Comparison of ENCODE assay signal across 25 cellular contexts in genomic region chr10:132131581-132132250, GRCh38. TPM values are rescaled to one million over a fixed set of nuclear protein-coding genes. Genes with fewer than 3 reads are reported as not detected.
DNase-seq lines count a peak whose midpoint lies in the region; ATAC-seq and TF ChIP-seq lines count a peak whose summit lies in the region.
"Had no signal": no experiment of that assay in that cellular context is flagged by ENCODE, and none has a peak within 500 bp of the region (broad histone marks: within the 10 kb centered on the region; RNA-seq: fewer than 3 reads in every experiment).

No MANE protein-coding gene starts in this region.

- H3K27ac ChIP-seq in right atrium auricular region, result no peak overlapping the region
- no peak overlapping the region for H3K27ac ChIP-seq in neural cell (ENCODE audit: low read length)
- H3K27ac ChIP-seq in aorta (ENCODE audit: low read depth in 1 of 2, low read length in 2 of 2), result no peak overlapping the region
- H3K27ac ChIP-seq: coronary artery, esophagus squamous epithelium, gastroesophageal sphincter, neutrophil had no signal

- no peak for ATAC-seq in Right ventricle myocardium inferior
- ATAC-seq in left ventricle myocardium superior, result no peak
- no peak for ATAC-seq in aorta (ENCODE audit: low FRiP score)
- no peak for ATAC-seq in sciatic nerve
- ATAC-seq in HG03460 (IDR thresholded peaks at IDR 0.05; ENCODE audit: unreplicated experiment), result no peak
- ATAC-seq: activated CD8-positive, alpha-beta memory T cell treated with anti-CD3 and anti-CD28 coated beads, Interleukin-2, amount 10 ng/mL, durations not matched to agents 7 days and 5 days; gastroesophageal sphincter had no signal

- no peak overlapping the region for H3K4me3 ChIP-seq in right atrium auricular region
- no peak overlapping the region for H3K4me3 ChIP-seq in neural cell (ENCODE audit: low read length)
- H3K4me3 ChIP-seq in aorta (ENCODE audit: low read length in 2 of 2), result no peak overlapping the region
- H3K4me3 ChIP-seq: coronary artery, esophagus squamous epithelium, gastroesophageal sphincter, HAP-1 had no signal

- H3K4me1 ChIP-seq in right atrium auricular region (no peaks in the 10 kb centered on the region), aorta (ENCODE audit: control insufficient read depth in 1 of 2, insufficient read depth in 2 of 2, low read length in 2 of 2) (no peaks in the 10 kb centered on the region)
- H3K4me1 ChIP-seq: esophagus squamous epithelium, gastroesophageal sphincter, HAP-1 had no signal

- H3K4me2 ChIP-seq in neural cell (ENCODE audit: low read length), result no peak overlapping the region

- no peak overlapping the region for H2AFZ ChIP-seq in neural cell (ENCODE audit: low read depth, low read length)

- no peaks in the 10 kb centered on the region for H3K79me2 ChIP-seq in neural cell (replicated peaks; ENCODE audit: insufficient read depth, low read length)

- no peak for TF ChIP-seq RAD21 in neural cell (conservative IDR thresholded peaks at IDR 0.05)

- no peaks in the 10 kb centered on the region for H4K20me1 ChIP-seq in neural cell (ENCODE audit: insufficient read depth)

- TF ChIP-seq EP300 in neural cell (conservative IDR thresholded peaks at IDR 0.05; ENCODE audit: poor library complexity, severe bottlenecking), result no peak

- TF ChIP-seq CTCF in right atrium auricular region (IDR thresholded peaks at IDR 0.05) (no peak), neural cell (IDR thresholded peaks at IDR 0.05; ENCODE audit: poor library complexity, severe bottlenecking) (no peak)

- H3K36me3 ChIP-seq in right atrium auricular region (no peaks in the 10 kb centered on the region), neural cell (ENCODE audit: insufficient read depth, low read length) (no peaks in the 10 kb centered on the region), aorta (ENCODE audit: control insufficient read depth in 1 of 2, insufficient read depth in 2 of 2, low read length in 1 of 2) (no peaks in the 10 kb centered on the region)
- H3K36me3 ChIP-seq: esophagus squamous epithelium, HAP-1, neutrophil had no signal

- no peaks in the 10 kb centered on the region for H3K9me2 ChIP-seq in neural cell (ENCODE audit: insufficient read depth, low read length)

- 76 to 82% methylated on average over 17 of the region's 17 CpGs for whole genome bisulfite sequencing in aorta, 2 donors

- peak; percentile 42 for DNase-seq in Right ventricle myocardium inferior (ENCODE audit: missing footprints)
- no peak for DNase-seq in right atrium auricular region (ENCODE audit: low spot score)
- DNase-seq in left ventricle myocardium superior, result peak; percentile 20
- peak; percentile 30 to 46 for DNase-seq in aorta
- DNase-seq in sciatic nerve (ENCODE audit: low spot score), result no peak
- DNase-seq in NCI-H226, result no peak
- DNase-seq: ACHN; activated CD4-positive, alpha-beta T cell treated with anti-CD3 and anti-CD28 coated beads for 48 hours; activated CD8-positive, alpha-beta memory T cell treated with anti-CD3 and anti-CD28 coated beads, Interleukin-2, amount 10 ng/mL, durations not matched to agents 7 days and 5 days; CD4-positive, CD25-positive, alpha-beta regulatory T cell; DMS 273 treated with DMSO at 0.1 percent for 48 hours; endodermal cell; esophagus squamous epithelium; GDM1; kidney glomerular epithelial cell; NCI-H1417; NK-92 treated with Interleukin-12 subunit alpha and Interleukin-12 subunit beta, amount 100 ng/mL, for 24 hours; stimulated activated CD4-positive, alpha-beta T cell treated with anti-CD3 and anti-CD28 coated beads, Interleukin-4, amount 100 ng/mL, for 4 hours; trophoblast cell had no signal

- peak overlapping the region; percentile 26 for H3K9ac ChIP-seq in neural cell (ENCODE audit: low read length)

- intact Hi-C loops in Right ventricle myocardium inferior (cut with DNase I), result no loop called here
- intact Hi-C loops in left ventricle myocardium superior (cut with micrococcal nuclease), result no loop called here
- intact Hi-C loops in aorta (cut with DNase I), result no loop called here
- intact Hi-C loops in sciatic nerve (cut with DNase I), result no loop called here

- H3K9me3 ChIP-seq in right atrium auricular region (no peaks in the 10 kb centered on the region), neural cell (ENCODE audit: low read length) (peaks cover 6% of the 10 kb centered on the region), aorta (ENCODE audit: control insufficient read depth, low read length) (peaks cover 2% of the 10 kb centered on the region)
- H3K9me3 ChIP-seq: gastroesophageal sphincter, neutrophil had no signal

- no peaks in the 10 kb centered on the region for H3F3A ChIP-seq in neural cell (ENCODE audit: insufficient read depth, low read length, poor library complexity, severe bottlenecking)

- H3K27me3 ChIP-seq in right atrium auricular region, result no peaks in the 10 kb centered on the region
- no peaks in the 10 kb centered on the region for H3K27me3 ChIP-seq in neural cell (ENCODE audit: insufficient read depth, low read depth, low read length)
- no peaks in the 10 kb centered on the region for H3K27me3 ChIP-seq in aorta (ENCODE audit: control insufficient read depth in 1 of 2, insufficient read depth in 2 of 2, low read length in 1 of 2)
- H3K27me3 ChIP-seq: gastroesophageal sphincter had no signal

TF ChIP-seq in neural cell, 6 proteins besides CTCF, POLR2A, EP300 and RAD21:
- no peak for TF ChIP-seq MXI1 (conservative IDR thresholded peaks at IDR 0.05; ENCODE audit: poor library complexity, severe bottlenecking)

RNA-seq across cellular contexts. Expression of gene DPYSL4, which starts 55.0 kb away (rescaled TPM):
- total RNA-seq in Right ventricle myocardium inferior (24.9 TPM), right atrium auricular region (1 to 10 TPM; 3.4 to 4.1 TPM), left ventricle myocardium superior (45.2 TPM), aorta (1 to 10 TPM in 1 of 2 donors, under 1 TPM in 1; 0.84 to 1.4 TPM), sciatic nerve (0.31 TPM)
- polyA plus RNA-seq in neural cell (116 and 143 TPM in 2 replicates), aorta (under 1 TPM in 1 of 2 donors, not detected in 1; 0.95 TPM)
- 102 and 118 TPM in 2 replicates for polyA minus RNA-seq in neural cell

Comparison
In these comparisons a context has a peak if more than half of its experiments do, and no peak if none do; other contexts are left out.
1. DNase-seq: peak in Right ventricle myocardium inferior (single experiment), left ventricle myocardium superior (single experiment) and aorta (2 of 2); none in right atrium auricular region (single experiment), sciatic nerve (single experiment) and NCI-H226 (single experiment).